In the genomic region with DNA sequence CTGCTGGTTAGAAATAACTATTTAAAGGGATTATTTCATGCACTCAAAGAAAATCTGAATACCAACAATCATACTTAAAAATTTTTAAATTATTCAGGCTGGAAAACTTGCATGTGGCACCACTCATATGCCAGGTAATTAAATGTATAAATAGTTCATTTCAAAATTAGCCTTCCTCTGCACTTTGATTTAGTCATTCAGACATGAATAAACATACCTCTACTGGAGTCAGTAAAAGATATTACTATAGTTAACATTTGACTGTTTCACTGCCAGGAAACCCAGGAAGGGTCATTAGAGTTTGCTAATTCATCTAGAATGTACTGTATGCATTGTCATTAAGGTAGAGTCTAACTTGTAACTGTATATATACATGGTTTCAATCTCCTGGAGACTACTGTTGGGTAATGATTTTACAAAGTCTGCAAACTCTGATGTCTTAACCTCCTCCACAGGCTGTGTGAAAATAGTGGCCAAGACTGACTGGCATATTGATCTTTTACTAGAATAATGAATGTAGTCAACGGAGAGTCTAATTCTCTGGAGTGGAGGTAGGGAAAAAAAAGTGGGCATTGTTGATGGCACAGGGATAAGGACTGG, we compare ENCODE assay signal across 17 cellular contexts. TPM values are rescaled to one million over a fixed set of nuclear protein-coding genes. Genes with fewer than 3 reads are reported as not detected.
DNase-seq lines count a peak whose midpoint lies in the region; ATAC-seq and TF ChIP-seq lines count a peak whose summit lies in the region.
"Had no signal": no experiment of that assay in that cellular context is flagged by ENCODE, and none has a peak within 500 bp of the region (broad histone marks: within the 10 kb centered on the region; RNA-seq: fewer than 3 reads in every experiment).

No MANE protein-coding gene starts in this region.

- TF ChIP-seq CTCF in CD8-positive, alpha-beta T cell (IDR thresholded peaks at IDR 0.05), result no peak
- TF ChIP-seq CTCF in upper lobe of right lung (IDR thresholded peaks at IDR 0.05) (no peak), gastroesophageal sphincter (IDR thresholded peaks at IDR 0.05) (no peak)

- no peak overlapping the region for H3K27ac ChIP-seq in CD8-positive, alpha-beta T cell (ENCODE audit: low read depth, low read length)
- H3K27ac ChIP-seq in GM23248 (peak overlapping the region; percentile 31), upper lobe of right lung (no peak overlapping the region), gastroesophageal sphincter (no peak overlapping the region)
- no peak overlapping the region for H3K27ac ChIP-seq in naive thymus-derived CD4-positive, alpha-beta T cell (ENCODE audit: low read depth, low read length)
- H3K27ac ChIP-seq: left lung, spleen had no signal

- peaks cover 75% of the 10 kb centered on the region for H3K36me3 Mint-ChIP-seq in CD8-positive, alpha-beta T cell
- peaks cover 34% of the 10 kb centered on the region for H3K36me3 Mint-ChIP-seq in central memory CD8-positive, alpha-beta T cell (ENCODE audit: insufficient read depth)
- H3K36me3 Mint-ChIP-seq in naive thymus-derived CD4-positive, alpha-beta T cell, result peaks cover 4 to 76% (median 50%) of the 10 kb centered on the region in 5 donors

- DNase-seq in CD8-positive, alpha-beta T cell, result no peak
- DNase-seq in GM23248 (peak; percentile 58), NCI-H2107 treated with DMSO at 0.1 percent for 48 hours (lab: John Stamatoyannopoulos, UW; ENCODE audit: unreplicated experiment) (no peak), upper lobe of right lung (no peak)
- no peak for DNase-seq in central memory CD8-positive, alpha-beta T cell (ENCODE audit: low spot score in 2 of 2)
- DNase-seq in naive thymus-derived CD4-positive, alpha-beta T cell, result no peak
- DNase-seq: activated CD4-positive, CD25-positive, alpha-beta regulatory T cell treated with anti-CD3 and anti-CD28 coated beads, Interleukin-2, amount 50 U/mL, for 72 hours; activated gamma-delta T cell treated with Interleukin-2 at 50 U/mL for 16 hours; central memory CD4-positive, alpha-beta T cell; COR-L47; DMS79 treated with DMSO at 0.1 percent for 48 hours; left lung; spleen; stimulated activated CD4-positive, alpha-beta T cell treated with anti-CD3 and anti-CD28 coated beads, Interleukin-4, amount 100 ng/mL, for 4 hours; SW 1271 had no signal

- intact Hi-C loops in CD8-positive, alpha-beta T cell (cut with DNase I, micrococcal nuclease), result no loop called here
- intact Hi-C loops in naive thymus-derived CD4-positive, alpha-beta T cell (cut with micrococcal nuclease), result no loop called here
- intact Hi-C loops in upper lobe of right lung (cut with DNase I), result no loop called here

- H4K20me1 ChIP-seq in GM23248 (ENCODE audit: insufficient read depth), result no peaks in the 10 kb centered on the region

- H3K4me2 ChIP-seq in GM23248 (ENCODE audit: unreplicated experiment), result peak overlapping the region; percentile 37

- POLR2A ChIA-PET in CD8-positive, alpha-beta T cell (lab: Charles Lee), result no interaction called here
- POLR2A ChIA-PET in naive thymus-derived CD4-positive, alpha-beta T cell (lab: Charles Lee), result no interaction called here

- H3K4me3 ChIP-seq in CD8-positive, alpha-beta T cell (ENCODE audit: low read depth, low read length), result no peak overlapping the region
- H3K4me3 ChIP-seq in GM23248 (no peak overlapping the region), upper lobe of right lung (no peak overlapping the region), gastroesophageal sphincter (no peak overlapping the region)
- no peak overlapping the region for H3K4me3 ChIP-seq in naive thymus-derived CD4-positive, alpha-beta T cell (ENCODE audit: low read length)
- H3K4me3 ChIP-seq: left lung, spleen had no signal

- no peaks in the 10 kb centered on the region for H3K9me3 ChIP-seq in CD8-positive, alpha-beta T cell (ENCODE audit: low read length)
- no peaks in the 10 kb centered on the region for H3K9me3 ChIP-seq in GM23248 (ENCODE audit: low read depth)
- H3K9me3 ChIP-seq in naive thymus-derived CD4-positive, alpha-beta T cell (ENCODE audit: control insufficient read depth in 2 of 3, low read length in 3 of 3), result no peaks in the 10 kb centered on the region
- H3K9me3 ChIP-seq in upper lobe of right lung, result no peaks in the 10 kb centered on the region
- H3K9me3 ChIP-seq in gastroesophageal sphincter, result no peaks in the 10 kb centered on the region
- H3K9me3 ChIP-seq: left lung, spleen had no signal

- H3K9me2 ChIP-seq in GM23248 (ENCODE audit: insufficient read depth), result no peaks in the 10 kb centered on the region

- H3K9me3 Mint-ChIP-seq in CD8-positive, alpha-beta T cell, result no peaks in the 10 kb centered on the region
- no peaks in the 10 kb centered on the region for H3K9me3 Mint-ChIP-seq in central memory CD8-positive, alpha-beta T cell
- H3K9me3 Mint-ChIP-seq in naive thymus-derived CD4-positive, alpha-beta T cell, result no peaks in the 10 kb centered on the region

- no peaks in the 10 kb centered on the region for H3K4me1 ChIP-seq in CD8-positive, alpha-beta T cell (ENCODE audit: insufficient read depth, low read length)
- peaks cover 33% of the 10 kb centered on the region for H3K4me1 ChIP-seq in GM23248 (ENCODE audit: insufficient read depth)
- H3K4me1 ChIP-seq in naive thymus-derived CD4-positive, alpha-beta T cell (ENCODE audit: control insufficient read depth in 2 of 2, insufficient read depth in 2 of 2, low read length in 2 of 2), result no peaks in the 10 kb centered on the region
- no peaks in the 10 kb centered on the region for H3K4me1 ChIP-seq in upper lobe of right lung
- peaks cover 0 to 22% (median 6%) of the 10 kb centered on the region in 3 donors for H3K4me1 ChIP-seq in gastroesophageal sphincter
- H3K4me1 ChIP-seq: left lung, spleen had no signal

- no peak overlapping the region for H3K9ac ChIP-seq in GM23248

- peaks cover 35% of the 10 kb centered on the region for H3F3A ChIP-seq in GM23248 (ENCODE audit: insufficient read depth)

- 85 to 100% methylated on average over 1 of the region's 1 CpG for WGBS in GM23248 (ENCODE audit: low coverage in 1 of 2, low lambda C conversion rate in 2 of 2, missing lambda C conversion rate in 2 of 2), 2 experiments
- WGBS in gastroesophageal sphincter (ENCODE audit: low coverage in 1 of 2), 2 donors, result 13 to 50% methylated on average over 1 of the region's 1 CpG

- no peak overlapping the region for H2AFZ ChIP-seq in GM23248

- no peaks in the 10 kb centered on the region for H3K27me3 Mint-ChIP-seq in CD8-positive, alpha-beta T cell (ENCODE audit: low read depth)
- no peaks in the 10 kb centered on the region for H3K27me3 Mint-ChIP-seq in central memory CD8-positive, alpha-beta T cell
- H3K27me3 Mint-ChIP-seq in naive thymus-derived CD4-positive, alpha-beta T cell, result no peaks in the 10 kb centered on the region

- no peaks in the 10 kb centered on the region for H3K27me3 ChIP-seq in CD8-positive, alpha-beta T cell (ENCODE audit: insufficient read depth, low read length)
- H3K27me3 ChIP-seq in GM23248 (replicated peaks; ENCODE audit: insufficient read depth), result no peaks in the 10 kb centered on the region
- no peaks in the 10 kb centered on the region for H3K27me3 ChIP-seq in naive thymus-derived CD4-positive, alpha-beta T cell (ENCODE audit: control insufficient read depth in 2 of 2, insufficient read depth in 2 of 2, low read length in 2 of 2)
- no peaks in the 10 kb centered on the region for H3K27me3 ChIP-seq in upper lobe of right lung
- H3K27me3 ChIP-seq in gastroesophageal sphincter, result no peaks in the 10 kb centered on the region
- H3K27me3 ChIP-seq: left lung, spleen had no signal

- in situ Hi-C loops in GM23248 (cut with MboI), result no loop called here

- no peak for TF ChIP-seq POLR2A in gastroesophageal sphincter (IDR thresholded peaks at IDR 0.05)

- peaks cover 83% of the 10 kb centered on the region for H3K79me2 ChIP-seq in GM23248 (ENCODE audit: insufficient read depth)

- no peak for ATAC-seq in CD8-positive, alpha-beta T cell
- ATAC-seq in central memory CD8-positive, alpha-beta T cell (replicated peaks; ENCODE audit: extremely low read depth, poor library complexity, severe bottlenecking), result no peak
- ATAC-seq in naive thymus-derived CD4-positive, alpha-beta T cell, result no peak
- no peak for ATAC-seq in upper lobe of right lung
- no peak for ATAC-seq in HG03097 (IDR thresholded peaks at IDR 0.05; ENCODE audit: low FRiP score, unreplicated experiment)
- ATAC-seq in gastroesophageal sphincter, result no peak
- ATAC-seq: left lung had no signal

- CTCF ChIA-PET in CD8-positive, alpha-beta T cell (lab: Charles Lee), result no interaction called here
- CTCF ChIA-PET in naive thymus-derived CD4-positive, alpha-beta T cell (lab: Charles Lee), result no interaction called here

- H3K27ac Mint-ChIP-seq in CD8-positive, alpha-beta T cell, result peak overlapping the region; percentile 71
- peak overlapping the region; percentile 21 for H3K27ac Mint-ChIP-seq in central memory CD8-positive, alpha-beta T cell (ENCODE audit: low read depth)
- H3K27ac Mint-ChIP-seq in naive thymus-derived CD4-positive, alpha-beta T cell, result peak overlapping the region in 7 of 9 donors; percentile 6 to 70 (median 45)

- H3K4me1 Mint-ChIP-seq in CD8-positive, alpha-beta T cell (ENCODE audit: low read depth), result peaks cover 20% of the 10 kb centered on the region
- peaks cover 24% of the 10 kb centered on the region for H3K4me1 Mint-ChIP-seq in central memory CD8-positive, alpha-beta T cell
- H3K4me1 Mint-ChIP-seq in naive thymus-derived CD4-positive, alpha-beta T cell, result peaks cover 0 to 60% (median 38%) of the 10 kb centered on the region in 7 donors

- H3K36me3 ChIP-seq in CD8-positive, alpha-beta T cell (ENCODE audit: insufficient read depth, low read length), result peaks cover 13% of the 10 kb centered on the region
- H3K36me3 ChIP-seq in GM23248 (ENCODE audit: low read depth) (no peaks in the 10 kb centered on the region; the same call in 1 of the 2 replicates), upper lobe of right lung (peaks cover 31% of the 10 kb centered on the region), gastroesophageal sphincter (peaks cover 0 to 47% of the 10 kb centered on the region in 2 donors)
- peaks cover 5 to 31% (median 6%) of the 10 kb centered on the region in 3 experiments for H3K36me3 ChIP-seq in naive thymus-derived CD4-positive, alpha-beta T cell (ENCODE audit: control insufficient read depth in 2 of 3, insufficient read depth in 3 of 3, low read length in 3 of 3)

- TF ChIP-seq EP300 in gastroesophageal sphincter (IDR thresholded peaks at IDR 0.05), result no peak

- H3K4me3 Mint-ChIP-seq in CD8-positive, alpha-beta T cell, result no peak overlapping the region
- H3K4me3 Mint-ChIP-seq in central memory CD8-positive, alpha-beta T cell, result no peak overlapping the region
- no peak overlapping the region for H3K4me3 Mint-ChIP-seq in naive thymus-derived CD4-positive, alpha-beta T cell

RNA-seq across cellular contexts. Expression of a gene that starts 43.7 kb away (rescaled TPM):
- 1 to 10 TPM; 9.5 to 9.8 TPM for total RNA-seq in CD8-positive, alpha-beta T cell
- 28.3 and 30.9 TPM in 2 replicates for total RNA-seq in GM23248 (2014; rRNA removed; shearing (Covaris generic))
- 19.6 and 20.9 TPM in 2 replicates for polyA plus RNA-seq in GM23248 (2016; fragmentation: Nextera tagmentation; extraction: Ambion mirVana)
- 10 to 100 TPM; 11.0 to 24.6 (median 18.2) TPM for total RNA-seq in naive thymus-derived CD4-positive, alpha-beta T cell
- 10 to 100 TPM; 13.6 to 20.5 TPM for polyA plus RNA-seq in naive thymus-derived CD4-positive, alpha-beta T cell
- total RNA-seq in upper lobe of right lung (13.0 TPM), gastroesophageal sphincter (10 to 100 TPM in 3 of 4 donors, 1 to 10 TPM in 1; 10.0 to 19.0 (median 13.7) TPM)

Comparison
In these comparisons a context has a peak if more than half of its experiments do, and no peak if none do; other contexts are left out.
1. H3K27ac Mint-ChIP-seq: peak in every context shown above with its lines; median percentile 71 in CD8-positive, alpha-beta T cell; 45 in naive thymus-derived CD4-positive, alpha-beta T cell; 21 in central memory CD8-positive, alpha-beta T cell.